In genomic region chr16:78705694-78706093, GRCh38 we compare ENCODE assay signal across 7 cellular contexts.
DNase-seq lines count a peak whose midpoint lies in the region; ATAC-seq and TF ChIP-seq lines count a peak whose summit lies in the region.

No MANE protein-coding gene starts in this region.

- H3K4me1 ChIP-seq in DND-41 (ENCODE audit: insufficient read depth, low read length) (no peaks in the 10 kb centered on the region), mesendoderm (ENCODE audit: control insufficient read depth, low read depth, low read length) (peaks cover 7% of the 10 kb centered on the region), esophagus muscularis mucosa (no peaks in the 10 kb centered on the region)

- H3K9me3 Mint-ChIP-seq in activated T-helper 17 cell treated with anti-CD3 and anti-CD28 coated beads, Interleukin-2, amount 50 U/mL, for 72 hours = peaks cover 4% of the 10 kb centered on the region

- H2AK5ac ChIP-seq in mesendoderm (ENCODE audit: low read length) = no peak overlapping the region

- H3K79me2 ChIP-seq in DND-41 (ENCODE audit: insufficient read depth, low read length) (no peaks in the 10 kb centered on the region), mesendoderm (ENCODE audit: control insufficient read depth, insufficient read depth, low read length) (no peaks in the 10 kb centered on the region)

- TF ChIP-seq POLR2A in esophagus muscularis mucosa (IDR thresholded peaks at IDR 0.05; ENCODE audit: low read depth) = no peak

- no peak for TF ChIP-seq EP300 in esophagus muscularis mucosa (IDR thresholded peaks at IDR 0.05)

- no peak overlapping the region for H4K5ac ChIP-seq in mesendoderm (ENCODE audit: low read length)

- H3K4ac ChIP-seq in mesendoderm (ENCODE audit: low read depth, low read length) = no peak overlapping the region

- DNase-seq in DND-41 (no peak), HT1080 (ENCODE audit: low read depth) (peak; percentile 26), mesendoderm (peak; percentile 60), inferior parietal cortex (ENCODE audit: extremely low spot score) (no peak), coronary artery (ENCODE audit: low spot score) (no peak), esophagus muscularis mucosa (ENCODE audit: extremely low spot score) (no peak)

- no peaks in the 10 kb centered on the region for H3K79me1 ChIP-seq in mesendoderm (ENCODE audit: low read length)

- no peaks in the 10 kb centered on the region for H3K27me3 ChIP-seq in DND-41 (ENCODE audit: insufficient read depth, low read length, poor library complexity)
- no peaks in the 10 kb centered on the region for H3K27me3 ChIP-seq in mesendoderm (ENCODE audit: insufficient read depth, low read length, poor library complexity)
- H3K27me3 ChIP-seq in esophagus muscularis mucosa = no peaks in the 10 kb centered on the region

- no peak overlapping the region for H4K8ac ChIP-seq in mesendoderm (ENCODE audit: low read depth, low read length)

- no peaks in the 10 kb centered on the region for H3K27me3 Mint-ChIP-seq in activated T-helper 17 cell treated with anti-CD3 and anti-CD28 coated beads, Interleukin-2, amount 50 U/mL, for 72 hours

- H3K9ac ChIP-seq in DND-41 (ENCODE audit: low read depth, low read length) (no peak overlapping the region), mesendoderm (ENCODE audit: low read length) (no peak overlapping the region)

- H4K20me1 ChIP-seq in DND-41 (ENCODE audit: insufficient read depth, low read length) = no peaks in the 10 kb centered on the region

- peaks cover 12% of the 10 kb centered on the region for H3K4me1 Mint-ChIP-seq in activated T-helper 17 cell treated with anti-CD3 and anti-CD28 coated beads, Interleukin-2, amount 50 U/mL, for 72 hours

- no peaks in the 10 kb centered on the region for H3K36me3 ChIP-seq in DND-41 (ENCODE audit: insufficient read depth, low read length)
- H3K36me3 ChIP-seq in mesendoderm (ENCODE audit: control insufficient read depth, insufficient read depth, low read length) = no peaks in the 10 kb centered on the region
- H3K36me3 ChIP-seq in esophagus muscularis mucosa = no peaks in the 10 kb centered on the region

- H3K4me3 Mint-ChIP-seq in activated T-helper 17 cell treated with anti-CD3 and anti-CD28 coated beads, Interleukin-2, amount 50 U/mL, for 72 hours = peak overlapping the region; percentile 51

- H2BK5ac ChIP-seq in mesendoderm (ENCODE audit: low read length) = no peak overlapping the region

- no peak overlapping the region for H3K4me2 ChIP-seq in DND-41 (ENCODE audit: insufficient read depth, low read length)
- no peak overlapping the region for H3K4me2 ChIP-seq in mesendoderm (ENCODE audit: low read length)

- H3K4me3 ChIP-seq in DND-41 (ENCODE audit: low read depth in 1 of 2, low read length in 2 of 2) (no peak overlapping the region), mesendoderm (ENCODE audit: low read length) (no peak overlapping the region), coronary artery (no peak overlapping the region), esophagus muscularis mucosa (no peak overlapping the region)

- peak overlapping the region; percentile 74 for H3K27ac Mint-ChIP-seq in activated T-helper 17 cell treated with anti-CD3 and anti-CD28 coated beads, Interleukin-2, amount 50 U/mL, for 72 hours

- H2BK120ac ChIP-seq in mesendoderm (ENCODE audit: low read depth, low read length) = no peak overlapping the region

- no peak overlapping the region for H3K18ac ChIP-seq in mesendoderm (ENCODE audit: low read length)

- no peak overlapping the region for H3K23ac ChIP-seq in mesendoderm (ENCODE audit: low read length)

- H3K56ac ChIP-seq in mesendoderm (ENCODE audit: low read length) = no peak overlapping the region

- no peaks in the 10 kb centered on the region for H3K9me3 ChIP-seq in DND-41 (ENCODE audit: insufficient read depth, low read length, severe bottlenecking)
- H3K9me3 ChIP-seq in esophagus muscularis mucosa = peaks cover 0 to 8% (median 4%) of the 10 kb centered on the region in 4 donors

- no peak for ATAC-seq in DND-41 (ENCODE audit: insufficient read depth, low read depth)
- peak; percentile 100 for ATAC-seq in activated T-helper 17 cell treated with anti-CD3 and anti-CD28 coated beads, Interleukin-2, amount 50 U/mL, for 72 hours (replicated peaks)

- H3K27ac ChIP-seq in DND-41 (ENCODE audit: low read length) (no peak overlapping the region), mesendoderm (ENCODE audit: low read depth, low read length) (no peak overlapping the region), coronary artery (no peak overlapping the region), esophagus muscularis mucosa (replicated peaks in 1 of 4) (no peak overlapping the region)

- no peaks in the 10 kb centered on the region for H3K36me3 Mint-ChIP-seq in activated T-helper 17 cell treated with anti-CD3 and anti-CD28 coated beads, Interleukin-2, amount 50 U/mL, for 72 hours (ENCODE audit: low read depth)

- H2BK15ac ChIP-seq in mesendoderm (replicated peaks; ENCODE audit: low read depth) = no peak overlapping the region

- H2AFZ ChIP-seq in DND-41 (ENCODE audit: low read depth, low read length) = no peak overlapping the region

- intact Hi-C loops in esophagus muscularis mucosa (cut with DNase I) = no loop called here

- WGBS in mesendoderm (ENCODE audit: extremely low coverage, insufficient coverage, low lambda C conversion rate) = no CpG with 5 or more reads among the region's 2 CpGs
- WGBS in esophagus muscularis mucosa = 76% methylated on average over 2 of the region's 2 CpGs

- TF ChIP-seq CTCF in DND-41 (IDR thresholded peaks at IDR 0.05; ENCODE audit: borderline replicate concordance, extremely low read depth, low read length, poor library complexity, severe bottlenecking) (peak; percentile 72), coronary artery (IDR thresholded peaks at IDR 0.05) (no peak), esophagus muscularis mucosa (IDR thresholded peaks at IDR 0.05) (peak in 1 of 3 experiments; percentile 17)

Comparison
In these comparisons a context has a peak if more than half of its experiments do, and no peak if none do; other contexts are left out.
1. DNase-seq: peak in HT1080 (single experiment) and mesendoderm (single experiment); none in DND-41 (single experiment), inferior parietal cortex (single experiment), coronary artery (single experiment) and esophagus muscularis mucosa (single experiment).